ENCODE assay signal across 2 cellular contexts in the genomic region with DNA sequence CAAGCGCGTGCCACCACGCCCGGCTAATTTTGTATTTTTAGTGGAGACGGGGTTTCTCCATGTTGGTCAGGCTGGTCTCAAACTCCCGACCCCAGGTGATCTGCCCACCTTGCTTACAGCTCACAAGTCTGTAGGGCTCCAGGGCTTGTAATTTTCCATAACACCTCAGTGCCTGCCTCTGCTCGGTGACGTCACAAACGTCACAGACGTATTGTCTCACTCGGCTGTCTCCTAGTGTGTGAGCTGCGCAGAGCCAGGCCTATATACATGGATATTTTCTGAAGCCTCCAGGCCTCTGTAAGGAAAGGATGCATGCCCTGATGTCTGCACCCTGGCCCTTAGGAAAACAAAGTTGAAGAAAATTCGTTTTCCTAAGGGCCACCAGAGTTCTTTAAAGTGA.
TF ChIP-seq lines count a peak whose summit lies in the region.

No MANE protein-coding gene starts in this region.

TF ChIP-seq in GM12891, 5 proteins besides CTCF, POLR2A, EP300 and RAD21:
- TF ChIP-seq POLR2AphosphoS5 (IDR thresholded peaks at IDR 0.05; ENCODE audit: low read depth, low read length) (0 out of 2 replicates have a peak, but pooled peaks have one; percentile 18), SPI1 (IDR thresholded peaks at IDR 0.05; ENCODE audit: low read depth, low read length) (no peak)

TF ChIP-seq in K562, 482 proteins besides CTCF, POLR2A, EP300 and RAD21:
- TF ChIP-seq PYGO2 (tag; IDR thresholded peaks at IDR 0.05) (no peak), POLR2H (tag; IDR thresholded peaks at IDR 0.05; ENCODE audit: low read depth) (no peak), CREM (IDR thresholded peaks at IDR 0.05; ENCODE audit: low read depth) (peak; percentile 67), TARDBP (IDR thresholded peaks at IDR 0.05) (no peak), SOX6 (IDR thresholded peaks at IDR 0.05) (no peak), ADNP (tag; IDR thresholded peaks at IDR 0.05) (no peak), ATF1 (CRISPR knock-in tag; IDR thresholded peaks at IDR 0.05) (no peak), ATF1 (tag; IDR thresholded peaks at IDR 0.05) (peak; percentile 83), NRF1 (conservative IDR thresholded peaks at IDR 0.05 in 1 of 2, IDR thresholded peaks at IDR 0.05 in 1 of 2) (0 out of 4 replicates have a peak, but pooled peaks of 1 of the 2 experiments have one; percentile 14), ZNF316 (IDR thresholded peaks at IDR 0.05) (no peak), HEY1 (CRISPR knock-in tag; IDR thresholded peaks at IDR 0.05; ENCODE audit: borderline replicate concordance) (no peak), ATF7 (IDR thresholded peaks at IDR 0.05) (peak; percentile 25; the same call in 1 of the 2 replicates), NR2C1 (IDR thresholded peaks at IDR 0.05) (no peak), NR2C1 (tag; IDR thresholded peaks at IDR 0.05) (no peak), ZC3H4 (CRISPR knock-in tag; IDR thresholded peaks at IDR 0.05; ENCODE audit: borderline replicate concordance) (no peak), CREB1 (IDR thresholded peaks at IDR 0.05) (0 out of 2 replicates have a peak, but pooled peaks have one; percentile 21), CREB1 (CRISPR knock-in tag; IDR thresholded peaks at IDR 0.05) (no peak), KHSRP (IDR thresholded peaks at IDR 0.05) (0 out of 2 replicates have a peak, but pooled peaks have one; percentile 21)
- TF ChIP-seq, protein P1, sequence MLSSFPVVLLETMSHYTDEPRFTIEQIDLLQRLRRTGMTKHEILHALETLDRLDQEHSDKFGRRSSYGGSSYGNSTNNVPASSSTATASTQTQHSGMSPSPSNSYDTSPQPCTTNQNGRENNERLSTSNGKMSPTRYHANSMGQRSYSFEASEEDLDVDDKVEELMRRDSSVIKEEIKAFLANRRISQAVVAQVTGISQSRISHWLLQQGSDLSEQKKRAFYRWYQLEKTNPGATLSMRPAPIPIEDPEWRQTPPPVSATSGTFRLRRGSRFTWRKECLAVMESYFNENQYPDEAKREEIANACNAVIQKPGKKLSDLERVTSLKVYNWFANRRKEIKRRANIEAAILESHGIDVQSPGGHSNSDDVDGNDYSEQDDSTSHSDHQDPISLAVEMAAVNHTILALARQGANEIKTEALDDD (IDR thresholded peaks at IDR 0.05): no peak
- TF ChIP-seq, protein P2, sequence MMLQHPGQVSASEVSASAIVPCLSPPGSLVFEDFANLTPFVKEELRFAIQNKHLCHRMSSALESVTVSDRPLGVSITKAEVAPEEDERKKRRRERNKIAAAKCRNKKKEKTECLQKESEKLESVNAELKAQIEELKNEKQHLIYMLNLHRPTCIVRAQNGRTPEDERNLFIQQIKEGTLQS (IDR thresholded peaks at IDR 0.05): peak; percentile 41; the same call in 1 of the 2 replicates
- TF ChIP-seq, protein P2 (CRISPR knock-in tag; conservative IDR thresholded peaks at IDR 0.05): no peak
- TF ChIP-seq, protein P3, sequence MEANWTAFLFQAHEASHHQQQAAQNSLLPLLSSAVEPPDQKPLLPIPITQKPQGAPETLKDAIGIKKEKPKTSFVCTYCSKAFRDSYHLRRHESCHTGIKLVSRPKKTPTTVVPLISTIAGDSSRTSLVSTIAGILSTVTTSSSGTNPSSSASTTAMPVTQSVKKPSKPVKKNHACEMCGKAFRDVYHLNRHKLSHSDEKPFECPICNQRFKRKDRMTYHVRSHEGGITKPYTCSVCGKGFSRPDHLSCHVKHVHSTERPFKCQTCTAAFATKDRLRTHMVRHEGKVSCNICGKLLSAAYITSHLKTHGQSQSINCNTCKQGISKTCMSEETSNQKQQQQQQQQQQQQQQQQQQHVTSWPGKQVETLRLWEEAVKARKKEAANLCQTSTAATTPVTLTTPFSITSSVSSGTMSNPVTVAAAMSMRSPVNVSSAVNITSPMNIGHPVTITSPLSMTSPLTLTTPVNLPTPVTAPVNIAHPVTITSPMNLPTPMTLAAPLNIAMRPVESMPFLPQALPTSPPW (CRISPR knock-in tag; IDR thresholded peaks at IDR 0.05): no peak
